Comparison of ENCODE assay signal across 8 cellular contexts in genomic region chr2:32627901-32628645, GRCh38. TPM values are rescaled to one million over a fixed set of nuclear protein-coding genes. Genes with fewer than 3 reads are reported as not detected.
DNase-seq lines count a peak whose midpoint lies in the region; ATAC-seq, FAIRE-seq and TF ChIP-seq lines count a peak whose summit lies in the region.

Gene TTC27 (plus strand): TSS chr2:32628050. CDS start chr2:32628293, 243 bp downstream.

- FAIRE-seq in GM12892 (lab: Jason Lieb, UNC), result peak; percentile 97

- intact Hi-C loops in left cardiac atrium (cut with DNase I), result no loop called here
- intact Hi-C loops in posterior vena cava (cut with DNase I), result no loop called here

- peak; percentile 85 for DNase-seq in GM12892 (ENCODE audit: insufficient read length)
- DNase-seq in NCI-H146 (lab: John Stamatoyannopoulos, UW), result peak; percentile 94
- peak; percentile 88 to 95 (median 91) for DNase-seq in T-helper 1 cell
- peak; percentile 94 for DNase-seq in amniotic epithelial cell (ENCODE audit: low read depth)
- DNase-seq in left cardiac atrium, result peak; percentile 96
- DNase-seq in posterior vena cava (ENCODE audit: low spot score), result peak; percentile 98
- DNase-seq in ureter (ENCODE audit: low spot score), result peak; percentile 96

- peak; percentile 80 for TF ChIP-seq POLR2A in GM12892 (IDR thresholded peaks at IDR 0.05; ENCODE audit: low read depth, low read length)

- ATAC-seq in HG02852 (IDR thresholded peaks at IDR 0.05; ENCODE audit: unreplicated experiment), result peak; percentile 100
- ATAC-seq in left cardiac atrium, result peak; percentile 100

RNA-seq across cellular contexts. Expression of gene TTC27, which starts in this region (rescaled TPM):
- 25.3 TPM for polyA plus RNA-seq in GM12892 (2012; ENCODE audit: missing spikeins)
- total RNA-seq in left cardiac atrium (10 to 100 TPM in 1 of 2 donors, 1 to 10 TPM in 1; 7.9 to 12.3 TPM), posterior vena cava (10 to 100 TPM; 13.6 to 17.3 TPM), ureter (29.4 TPM)

Comparison
In these comparisons a context has a peak if more than half of its experiments do, and no peak if none do; other contexts are left out.
1. Peak in every context shown above with its lines: DNase-seq and ATAC-seq.